8 cellular contexts compared by ENCODE assay signal in the genomic region with DNA sequence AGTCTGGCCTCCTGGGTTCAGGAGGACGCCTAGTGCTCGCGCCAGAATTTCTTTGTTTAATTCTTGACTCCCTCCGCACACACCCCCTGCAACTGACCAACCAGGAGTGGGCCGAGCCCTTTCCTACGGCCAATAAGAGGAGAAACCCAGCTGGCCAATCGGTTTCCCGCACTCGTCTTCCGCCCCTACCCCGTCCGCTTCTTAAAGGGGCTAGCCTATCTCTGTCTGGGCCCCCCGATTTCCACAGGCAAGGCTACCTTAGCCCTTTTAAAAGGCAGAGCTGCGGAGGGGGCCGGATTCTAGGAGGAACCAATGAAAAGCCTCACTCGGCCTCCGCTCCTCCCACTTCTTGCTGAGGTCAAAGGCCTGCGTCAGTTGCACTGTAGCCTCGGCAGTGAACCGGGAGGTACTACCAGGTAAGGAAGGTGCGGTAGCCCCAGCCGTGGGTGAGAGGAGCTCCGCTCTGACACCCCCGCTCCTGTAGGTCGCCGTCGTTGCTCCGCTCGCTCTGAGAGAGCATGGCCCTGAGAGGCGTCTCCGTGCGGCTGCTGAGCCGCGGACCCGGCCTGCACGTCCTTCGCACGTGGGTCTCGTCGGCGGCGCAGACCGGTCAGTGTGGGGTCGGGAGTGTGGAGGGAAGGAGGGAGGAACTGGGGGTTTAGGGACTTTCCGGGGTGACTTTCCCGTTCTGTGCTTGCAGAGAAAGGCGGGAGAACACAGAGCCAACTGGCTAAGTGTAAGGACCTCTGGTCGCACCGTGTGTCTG. TPM values are rescaled to one million over a fixed set of nuclear protein-coding genes. Genes with fewer than 3 reads are reported as not detected.
DNase-seq lines count a peak whose midpoint lies in the region; ATAC-seq and TF ChIP-seq lines count a peak whose summit lies in the region.

Gene GCDH (plus strand): TSS at position 374 of the 766 bp plus-strand sequence. CDS start 145 bp downstream, at position 519.

- H3K9me3 ChIP-seq in AG04450 (ENCODE audit: control insufficient read depth, insufficient read depth, low read length) (no peaks in the 10 kb centered on the region; the same call in 1 of the 2 replicates), smooth muscle cell (replicated peaks; ENCODE audit: low read depth) (no peaks in the 10 kb centered on the region)

- H3K27ac ChIP-seq in AG04450 (ENCODE audit: low read depth, low read length) (peak within 1 kb of the TSS; percentile 21), caudate nucleus (ENCODE audit: low read depth, low read length) (peak within 1 kb of the TSS; percentile 92), smooth muscle cell (ENCODE audit: low read depth) (peak within 1 kb of the TSS; percentile 6)

- peak within 1 kb of the TSS; percentile 91 for H3K4me3 ChIP-seq in AG04450 (ENCODE audit: low read depth, low read length)
- H3K4me3 ChIP-seq in smooth muscle cell: peak within 1 kb of the TSS; percentile 76

- peak within 1 kb of the TSS; percentile 98 for H3K4me3 Mint-ChIP-seq in activated B cell treated with CpG ODN at 0.5 μM for 24 hours

- 2% methylated on average over 43 of the region's 49 CpGs for WGBS in smooth muscle cell (ENCODE audit: low lambda C conversion rate)

- peak within 1 kb of the TSS; percentile 92 for H3K4me2 ChIP-seq in smooth muscle cell

- intact Hi-C loops in activated B cell treated with CpG ODN at 0.5 μM for 24 hours (cut with micrococcal nuclease): loop anchor here (1.0 to 2.0 kb wide), 7 partner anchors 10 to 204 kb away; partner anchors contain the start of genes CALR, DNASE2, FARSA and GADD45GIP1

- no peaks in the 10 kb centered on the region for H3K4me1 ChIP-seq in smooth muscle cell (ENCODE audit: low read depth)

- H3K79me2 ChIP-seq in smooth muscle cell (ENCODE audit: low read depth): no peaks in the 10 kb centered on the region

- peaks cover 21% of the 10 kb centered on the region for H3K4me1 Mint-ChIP-seq in activated B cell treated with CpG ODN at 0.5 μM for 24 hours

- peak within 1 kb of the TSS; percentile 76 for H2AFZ ChIP-seq in smooth muscle cell (ENCODE audit: low read depth)

- H3K9me3 Mint-ChIP-seq in activated B cell treated with CpG ODN at 0.5 μM for 24 hours: no peaks in the 10 kb centered on the region

- H3K27me3 ChIP-seq in AG04450 (ENCODE audit: control insufficient read depth, insufficient read depth, low read length) (peaks cover 11% of the 10 kb centered on the region), smooth muscle cell (ENCODE audit: low read depth) (peaks cover 3% of the 10 kb centered on the region)

- peak within 1 kb of the TSS; percentile 90 for H3K27ac Mint-ChIP-seq in activated B cell treated with CpG ODN at 0.5 μM for 24 hours

- H3K36me3 ChIP-seq in smooth muscle cell (ENCODE audit: low read depth): no peaks in the 10 kb centered on the region

- CTCF ChIA-PET in AG04450 (lab: Charles Lee): interaction anchor here (0.5 to 1.5 kb wide), 5 partner anchors 10 to 125 kb away, joined by 3 to 8 read pairs (median 4); partner anchors contain the start of gene DNASE2
- CTCF ChIA-PET in activated B cell treated with CpG ODN at 0.5 μM for 24 hours (lab: Charles Lee): interaction anchor here (0.6 to 1.7 kb wide), 4 partner anchors 8 to 125 kb away, joined by 3 to 5 read pairs (median 3); no protein-coding TSS in a partner anchor

- H3K27me3 Mint-ChIP-seq in activated B cell treated with CpG ODN at 0.5 μM for 24 hours: no peaks in the 10 kb centered on the region

- ATAC-seq in GM18907 (IDR thresholded peaks at IDR 0.05; ENCODE audit: unreplicated experiment) (peak; percentile 89), HG03159 (IDR thresholded peaks at IDR 0.05; ENCODE audit: unreplicated experiment) (peak; percentile 93), activated B cell treated with CpG ODN at 0.5 μM for 24 hours (ENCODE audit: low read depth) (peak; percentile 93)

- peaks cover 33% of the 10 kb centered on the region for H3K36me3 Mint-ChIP-seq in activated B cell treated with CpG ODN at 0.5 μM for 24 hours (ENCODE audit: low read depth)

- TF ChIP-seq CTCF in AG04450 (IDR thresholded peaks at IDR 0.05; ENCODE audit: low read depth, low read length) (no peak), activated B cell treated with CpG ODN at 0.5 μM for 24 hours (IDR thresholded peaks at IDR 0.05) (no peak), smooth muscle cell (IDR thresholded peaks at IDR 0.05; ENCODE audit: borderline replicate concordance, insufficient read depth, poor library complexity, severe bottlenecking) (no peak)

- H3F3A ChIP-seq in smooth muscle cell (ENCODE audit: low read depth): no peaks in the 10 kb centered on the region

- no peaks in the 10 kb centered on the region for H4K20me1 ChIP-seq in smooth muscle cell (ENCODE audit: low read depth)

- DNase-seq in AG04450 (ENCODE audit: low read depth, low spot score) (peak; percentile 94), NCI-H345 (lab: John Stamatoyannopoulos, UW) (peak; percentile 88), activated B cell treated with CpG ODN at 0.5 μM for 24 hours (peak; percentile 81), caudate nucleus (lab: John Stamatoyannopoulos, UW) (peak; percentile 75 to 100 (median 98)), iPS-NIHi7 (ENCODE audit: extremely low spot score) (peak; percentile 99), smooth muscle cell (lab: John Stamatoyannopoulos, UW; ENCODE audit: unreplicated experiment) (peak; percentile 80)

- POLR2A ChIA-PET in AG04450 (lab: Yijun Ruan, JAX): interaction anchor here (0.5 to 1.5 kb wide), 9 partner anchors 8 to 128 kb away, joined by 3 to 8 read pairs (median 4); partner anchors contain the start of genes DNASE2, FARSA and JUNB
- POLR2A ChIA-PET in activated B cell treated with CpG ODN at 0.5 μM for 24 hours (lab: Charles Lee): interaction anchor here (0.5 to 2.4 kb wide), 29 partner anchors 9 to 1542 kb away, joined by 3 to 58 read pairs (median 5); partner anchors contain the start of genes CALR, DHPS, DNASE2 and FARSA

- peak within 1 kb of the TSS; percentile 70 for H3K9ac ChIP-seq in smooth muscle cell (ENCODE audit: low read depth)

RNA-seq across cellular contexts. Expression of gene GCDH, which starts in this region (rescaled TPM):
- 11.4 and 14.0 TPM in 2 replicates for polyA plus RNA-seq in AG04450 (2011; rRNA removed)
- polyA minus RNA-seq in AG04450 (2011; rRNA and poly(A)+ RNA removed): 8.3 and 12.7 TPM in 2 replicates
- 62.3 and 73.9 TPM in 2 replicates for total RNA-seq in activated B cell treated with CpG ODN at 0.5 μM for 24 hours
- total RNA-seq in smooth muscle cell: 9.7 and 17.4 TPM in 2 replicates
- 10.9 and 15.3 TPM in 2 replicates for polyA plus RNA-seq in smooth muscle cell

Comparison
In these comparisons a context has a peak if more than half of its experiments do, and no peak if none do; other contexts are left out.
1. Peak in every context shown above with its lines: DNase-seq, ATAC-seq, H3K4me3 ChIP-seq and H3K27ac ChIP-seq.
2. H3K27ac ChIP-seq: peak in every context shown above with its lines; median percentile 92 in caudate nucleus; 21 in AG04450; 6 in smooth muscle cell.